ENCODE assay signal across 1 cellular context in the genomic region with DNA sequence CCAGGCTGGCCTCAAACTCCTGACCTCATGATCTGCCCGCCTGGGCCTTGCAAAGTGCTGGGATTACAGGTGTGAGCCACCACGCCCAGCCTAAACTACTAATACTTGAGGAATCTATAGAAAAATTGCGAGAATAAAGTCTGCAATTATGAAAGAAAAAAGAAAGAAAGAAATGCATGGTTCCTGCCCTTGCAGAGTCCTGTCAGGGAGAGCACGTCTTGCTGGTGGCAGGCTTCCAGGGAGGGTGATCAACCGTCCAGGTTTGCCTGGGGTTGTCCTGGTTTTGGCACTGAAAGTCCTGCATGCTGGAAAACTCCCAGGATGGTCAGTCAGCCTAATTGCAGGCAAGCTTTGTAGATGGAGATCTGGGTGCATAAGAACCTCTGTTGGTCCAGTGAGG.
TF ChIP-seq lines count a peak whose summit lies in the region.

No MANE protein-coding gene starts in this region.

TF ChIP-seq in H1, 55 proteins besides CTCF, POLR2A, EP300 and RAD21:
- TF ChIP-seq CBX8 (IDR thresholded peaks at IDR 0.05; ENCODE audit: borderline replicate concordance, low read depth, low read length), result no peak
